Comparison of ENCODE assay signal across 23 cellular contexts in the genomic region with DNA sequence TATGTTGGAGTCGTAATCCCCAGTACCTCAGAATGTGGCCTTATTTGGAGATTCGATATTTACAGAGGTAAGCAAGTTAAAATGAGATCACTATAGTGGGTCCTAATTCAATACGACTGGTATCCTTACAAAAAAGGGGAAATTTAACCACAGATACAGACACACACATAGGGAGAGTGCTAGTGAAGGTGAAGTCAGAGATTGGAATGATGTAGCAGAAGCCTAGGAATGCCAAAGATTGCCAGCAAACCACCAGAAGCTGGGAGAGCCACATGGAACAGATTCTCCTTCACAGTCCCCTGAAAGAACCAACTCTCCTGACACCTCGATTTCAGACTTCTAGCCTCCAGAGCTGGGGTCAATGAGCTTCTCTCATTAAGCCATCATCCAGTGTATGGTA. TPM values are rescaled to one million over a fixed set of nuclear protein-coding genes. Genes with fewer than 3 reads are reported as not detected.
DNase-seq lines count a peak whose midpoint lies in the region; ATAC-seq and TF ChIP-seq lines count a peak whose summit lies in the region.
"Had no signal": no experiment of that assay in that cellular context is flagged by ENCODE, and none has a peak within 500 bp of the region (broad histone marks: within the 10 kb centered on the region; RNA-seq: fewer than 3 reads in every experiment).

No MANE protein-coding gene starts in this region.

- H3K27me3 ChIP-seq in adipocyte (replicated peaks; ENCODE audit: control insufficient read depth, insufficient read depth, low read length) (no peaks in the 10 kb centered on the region), skeletal muscle satellite cell (ENCODE audit: control insufficient read depth, insufficient read depth, low read length) (no peaks in the 10 kb centered on the region), psoas muscle (ENCODE audit: insufficient read depth in 3 of 3, low read length in 2 of 3) (no peaks in the 10 kb centered on the region)
- H3K27me3 ChIP-seq: breast epithelium, right lobe of liver, transverse colon had no signal

- peak overlapping the region; percentile 43 for H3K4me2 ChIP-seq in skeletal muscle satellite cell (ENCODE audit: low read length)

- DNase-seq in H4 (ENCODE audit: low spot score) = peak; percentile 22
- DNase-seq in adipocyte (ENCODE audit: low read depth) = peak; percentile 39
- peak; percentile 68 to 79 for DNase-seq in foreskin fibroblast
- no peak for DNase-seq in psoas muscle
- DNase-seq in NCI-H1436 (lab: John Stamatoyannopoulos, UW) = no peak
- DNase-seq: activated CD4-positive, CD25-positive, alpha-beta regulatory T cell treated with anti-CD3 and anti-CD28 coated beads, Interleukin-2, amount 50 U/mL, for 72 hours; activated CD8-positive, alpha-beta memory T cell treated with anti-CD3 and anti-CD28 coated beads for 24 hours; activated T-cell treated with anti-CD3 and anti-CD28 coated beads, Interleukin-2, amount 50 U/mL, for 48 hours; cortex of kidney; NCI-H1694; NCI-H82; nucleus accumbens; right lobe of liver; stimulated activated CD4-positive, alpha-beta T cell treated with anti-CD3 and anti-CD28 coated beads, Interleukin-1b, Interleukin-23, amount 100 ng/mL, for 48 hours; T-helper 9 cell; transverse colon had no signal

- H3K4me3 ChIP-seq in adipocyte (ENCODE audit: low read length) (no peak overlapping the region), foreskin fibroblast (ENCODE audit: low read depth in 1 of 2, low read length in 2 of 2) (no peak overlapping the region), skeletal muscle satellite cell (ENCODE audit: low read length) (no peak overlapping the region), psoas muscle (no peak overlapping the region)
- H3K4me3 ChIP-seq: breast epithelium, HAP-1, right lobe of liver, transverse colon had no signal

- no peaks in the 10 kb centered on the region for H3K9me3 ChIP-seq in adipocyte (ENCODE audit: control insufficient read depth, low read length)
- no peaks in the 10 kb centered on the region for H3K9me3 ChIP-seq in skeletal muscle satellite cell (replicated peaks; ENCODE audit: low read length)
- no peaks in the 10 kb centered on the region for H3K9me3 ChIP-seq in psoas muscle
- H3K9me3 ChIP-seq: breast epithelium, HAP-1, right lobe of liver, transverse colon had no signal

- ATAC-seq in psoas muscle = no peak
- no peak for ATAC-seq in HG03280 (IDR thresholded peaks at IDR 0.05; ENCODE audit: unreplicated experiment)
- no peak for ATAC-seq in GM21528 (IDR thresholded peaks at IDR 0.05; ENCODE audit: low FRiP score, unreplicated experiment)
- ATAC-seq: activated naive CD4-positive, alpha-beta T cell treated with anti-CD3 and anti-CD28 coated beads, Interleukin-2, amount 50 U/mL, for 72 hours; right lobe of liver had no signal

- TF ChIP-seq CTCF in foreskin fibroblast (IDR thresholded peaks at IDR 0.05; ENCODE audit: low read depth, low read length) (no peak), psoas muscle (IDR thresholded peaks at IDR 0.05) (no peak)

- H3K9ac ChIP-seq in adipocyte (ENCODE audit: low read length) (no peak overlapping the region), skeletal muscle satellite cell (ENCODE audit: low read depth, low read length) (no peak overlapping the region)

- intact Hi-C loops in psoas muscle (cut with DNase I) = no loop called here

- H3K36me3 ChIP-seq in adipocyte (ENCODE audit: control insufficient read depth, insufficient read depth, low read length, severe bottlenecking) = no peaks in the 10 kb centered on the region
- no peaks in the 10 kb centered on the region for H3K36me3 ChIP-seq in skeletal muscle satellite cell (ENCODE audit: insufficient read depth, low read length)
- H3K36me3 ChIP-seq in psoas muscle (ENCODE audit: insufficient read depth in 1 of 2, low read depth in 1 of 2) = no peaks in the 10 kb centered on the region
- H3K36me3 ChIP-seq: breast epithelium, HAP-1, right lobe of liver, transverse colon had no signal

- H3K4me1 ChIP-seq in adipocyte (ENCODE audit: control insufficient read depth, insufficient read depth, low read length) (no peaks in the 10 kb centered on the region), skeletal muscle satellite cell (ENCODE audit: control insufficient read depth, insufficient read depth, low read length) (peaks cover 7% of the 10 kb centered on the region), psoas muscle (no peaks in the 10 kb centered on the region)
- H3K4me1 ChIP-seq: breast epithelium, right lobe of liver had no signal

- WGBS in psoas muscle, 3 donors = 85 to 87% (median 87%) methylated on average over 4 of the region's 4 CpGs

- no peak overlapping the region for H3K27ac ChIP-seq in psoas muscle
- H3K27ac ChIP-seq: breast epithelium, HL-60, right lobe of liver, transverse colon had no signal

RNA-seq across cellular contexts. Expression of gene ACTR3, which starts 17.7 kb away (rescaled TPM):
- total RNA-seq in H4 (2014; rRNA removed; shearing (Covaris generic)) = 307 and 351 TPM in 2 replicates
- 235 and 246 TPM in 2 replicates for total RNA-seq in skeletal muscle satellite cell (2012; rRNA removed)
- 100 to 1,000 TPM in 1 of 4 donors, 10 to 100 TPM in 3; 55.5 to 113 (median 88.2) TPM for total RNA-seq in psoas muscle
- 100 to 1,000 TPM in 1 of 3 donors, 10 to 100 TPM in 2; 34.3 to 104 (median 79.7) TPM for polyA plus RNA-seq in psoas muscle

Comparison
In these comparisons a context has a peak if more than half of its experiments do, and no peak if none do; other contexts are left out.
1. DNase-seq: peak in H4 (single experiment), adipocyte (single experiment) and foreskin fibroblast (2 of 2); none in psoas muscle (0 of 2) and NCI-H1436 (single experiment).